1 cellular context compared by ENCODE assay signal in the genomic region with DNA sequence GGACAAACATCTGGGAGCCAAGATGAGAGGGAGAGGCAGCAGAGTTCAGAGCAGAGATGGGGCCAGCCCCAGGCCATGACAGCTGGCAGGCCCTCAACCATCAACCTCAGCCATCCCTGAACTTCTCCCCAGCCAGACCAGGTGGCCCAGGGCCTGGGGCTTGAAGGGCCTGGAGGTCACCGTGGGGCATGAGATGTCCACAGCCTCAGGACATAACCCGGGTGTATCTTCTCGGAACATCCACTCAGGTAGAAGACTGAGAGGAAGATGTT.
TF ChIP-seq lines count a peak whose summit lies in the region.

No MANE protein-coding gene starts in this region.

TF ChIP-seq in endothelial cell of umbilical vein, 7 proteins besides CTCF, POLR2A, EP300 and RAD21:
- TF ChIP-seq GATA2 (IDR thresholded peaks at IDR 0.05; ENCODE audit: insufficient read depth, insufficient read length, low read depth, low read length) (no peak), MAX (IDR thresholded peaks at IDR 0.05; ENCODE audit: insufficient read depth, insufficient read length) (no peak), JUN (IDR thresholded peaks at IDR 0.05; ENCODE audit: borderline replicate concordance, insufficient read depth, insufficient read length, low read depth) (no peak), FOS (IDR thresholded peaks at IDR 0.05; ENCODE audit: borderline replicate concordance, insufficient read depth, low read length) (no peak), POLR2AphosphoS5 (IDR thresholded peaks at IDR 0.05; ENCODE audit: insufficient read depth, low read depth, low read length) (no peak), EZH2 (IDR thresholded peaks at IDR 0.05; ENCODE audit: borderline replicate concordance, low read depth, low read length, severe bottlenecking) (no peak)
